8 cellular contexts compared by ENCODE assay signal in genomic region chr4:99563310-99564186, GRCh38. TPM values are rescaled to one million over a fixed set of nuclear protein-coding genes. Genes with fewer than 3 reads are reported as not detected.
DNase-seq lines count a peak whose midpoint lies in the region; ATAC-seq, FAIRE-seq and TF ChIP-seq lines count a peak whose summit lies in the region.

A gene with protein sequence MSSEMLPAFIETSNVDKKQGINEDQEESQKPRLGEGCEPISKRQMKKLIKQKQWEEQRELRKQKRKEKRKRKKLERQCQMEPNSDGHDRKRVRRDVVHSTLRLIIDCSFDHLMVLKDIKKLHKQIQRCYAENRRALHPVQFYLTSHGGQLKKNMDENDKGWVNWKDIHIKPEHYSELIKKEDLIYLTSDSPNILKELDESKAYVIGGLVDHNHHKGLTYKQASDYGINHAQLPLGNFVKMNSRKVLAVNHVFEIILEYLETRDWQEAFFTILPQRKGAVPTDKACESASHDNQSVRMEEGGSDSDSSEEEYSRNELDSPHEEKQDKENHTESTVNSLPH (minus strand): TSS chr4:99564039. CDS start chr4:99559338, 4,701 bp downstream.

- 2% methylated on average over 23 of the region's 48 CpGs for WGBS in HepG2 (ENCODE audit: low lambda C conversion rate)

- FAIRE-seq in HepG2 (lab: Jason Lieb, UNC) = peak; percentile 85

- H4K20me1 ChIP-seq in HepG2 (ENCODE audit: insufficient read depth, low read length) = no peaks in the 10 kb centered on the region

- no peaks in the 10 kb centered on the region for H3K9me3 ChIP-seq in HepG2 (ENCODE audit: low read length)

- POLR2A ChIA-PET in HepG2 (lab: Yijun Ruan, JAX) = interaction anchor here (0.6 to 2.2 kb wide), 15 partner anchors 10 to 1302 kb away, joined by 3 to 44 read pairs (median 4); partner anchors contain the start of genes ADH4, ADH5, DNAJB14 and H2AZ1

- TF ChIP-seq EP300 in HepG2 (IDR thresholded peaks at IDR 0.05; ENCODE audit: low read depth in 2 of 2, low read length in 2 of 2) (no peak; a peak in 1 of 4 replicates), HepG2 (CRISPR knock-in tag; IDR thresholded peaks at IDR 0.05; ENCODE audit: borderline replicate concordance) (no peak)

- ATAC-seq in GM19372 (IDR thresholded peaks at IDR 0.05; ENCODE audit: low read depth, unreplicated experiment) (peak; percentile 91), HG03558 (IDR thresholded peaks at IDR 0.05; ENCODE audit: extremely low read depth, unreplicated experiment) (peak; percentile 87), HepG2 (peak; percentile 96)

- BruUV-seq in HepG2 (replicated peaks; lab: Mats Ljungman, UMichigan) = no TSS peak

- TF ChIP-seq RAD21 in HepG2 (CRISPR knock-in tag; IDR thresholded peaks at IDR 0.05) = no peak

- peak within 1 kb of the TSS; percentile 66 for H3K4me2 ChIP-seq in HepG2 (ENCODE audit: low read depth, low read length)

- CTCF ChIA-PET in HepG2 (lab: Yijun Ruan, JAX; ENCODE audit: low intra/inter-chr PET ratio, low total read pairs) = interaction anchor here (1.5 kb wide), 1 partner anchor 245 kb away, joined by 5 read pairs; no protein-coding TSS in a partner anchor

- no peaks in the 10 kb centered on the region for H3K79me2 ChIP-seq in HepG2 (ENCODE audit: insufficient read depth, low read length)

- no peaks in the 10 kb centered on the region for H3K27me3 ChIP-seq in HepG2 (ENCODE audit: control insufficient read depth in 1 of 2, insufficient read depth in 2 of 2, low read length in 2 of 2)

- H3K4me3 ChIP-seq in HepG2 (replicated peaks in 1 of 3; ENCODE audit: insufficient read depth in 1 of 3, low read depth in 2 of 3, low read length in 3 of 3) = peak within 1 kb of the TSS; percentile 81 to 85 (median 84)

- DNase-seq in C1 segment of cervical spinal cord (lab: John Stamatoyannopoulos, UW) (peak; percentile 95 to 100 (median 99)), NCI-H748 treated with DMSO at 0.1 percent for 48 hours (lab: John Stamatoyannopoulos, UW) (peak; percentile 83), dermis microvascular lymphatic vessel endothelial cell (ENCODE audit: low read depth in 2 of 2) (peak; percentile 95 to 99), HepG2 (ENCODE audit: low spot score) (peak; percentile 96)
- peak; percentile 95 to 97 for DNase-seq in activated CD4-positive, alpha-beta T cell treated with anti-CD3 and anti-CD28 coated beads, Interleukin-2, amount 50 U/mL, for 48 hours
- DNase-seq in stimulated activated CD4-positive, alpha-beta T cell treated with anti-CD3 and anti-CD28 coated beads, Interleukin-4, amount 100 ng/mL, for 1 hour = peak; percentile 93

- TF ChIP-seq CTCF in HepG2 (CRISPR knock-in tag; IDR thresholded peaks at IDR 0.05) = no peak

- intact Hi-C loops in HepG2 (cut with micrococcal nuclease; ENCODE audit: unreplicated experiment) = loop anchor here (1.0 to 5.0 kb wide), 3 partner anchors 11 to 635 kb away; partner anchors contain the start of genes EIF4E and MTTP

- no peaks in the 10 kb centered on the region for H3K36me3 ChIP-seq in HepG2 (replicated peaks in 1 of 2; ENCODE audit: control insufficient read depth in 1 of 2, insufficient read depth in 2 of 2, low read length in 2 of 2)

- peak within 1 kb of the TSS; percentile 87 for H3K9ac ChIP-seq in HepG2 (ENCODE audit: insufficient read depth, low read depth, low read length)

- in situ Hi-C loops in HepG2 (cut with HindIII; ENCODE audit: extremely low pct_ligation_motif_present, low pct_unique_long_range_greater_than_20kb) = loop anchor here (5.0 to 10.0 kb wide), 3 partner anchors 244 to 384 kb away; partner anchors contain the start of gene DNAJB14

- peak within 1 kb of the TSS; percentile 92 for H3K27ac ChIP-seq in HepG2 (ENCODE audit: extremely low read length, insufficient read depth, low read length)

- H3K4me1 ChIP-seq in HepG2 (ENCODE audit: insufficient read depth, low read length) = peaks cover 7% of the 10 kb centered on the region; the same call in 1 of the 2 replicates

- TF ChIP-seq POLR2A in HepG2 (IDR thresholded peaks at IDR 0.05; ENCODE audit: insufficient read depth in 1 of 2, low read depth in 2 of 2, low read length in 2 of 2) = peak; percentile 77 to 87

- peak within 1 kb of the TSS; percentile 90 for H2AFZ ChIP-seq in HepG2 (ENCODE audit: low read length)

TF ChIP-seq in HepG2, 621 proteins besides CTCF, POLR2A, EP300 and RAD21 (continues in another document):
- peak; percentile 54; the same call in 1 of the 2 replicates for TF ChIP-seq ZNF850 (CRISPR knock-in tag; conservative IDR thresholded peaks at IDR 0.05)
- TF ChIP-seq POLR2AphosphoS5 (IDR thresholded peaks at IDR 0.05; ENCODE audit: low read depth, low read length) = peak; percentile 84
- peak; percentile 80 for TF ChIP-seq GABPA (IDR thresholded peaks at IDR 0.05; ENCODE audit: low read depth, low read length)
- TF ChIP-seq GABPA (CRISPR knock-in tag; IDR thresholded peaks at IDR 0.05; ENCODE audit: low read depth) = peak; percentile 95
- no peak for TF ChIP-seq ZNF883 (CRISPR knock-in tag; IDR thresholded peaks at IDR 0.05; ENCODE audit: not compliant biosample characterization)
- TF ChIP-seq TBX3 (IDR thresholded peaks at IDR 0.05; ENCODE audit: borderline replicate concordance) = no peak
- no peak; the same call in 1 of the 2 replicates for TF ChIP-seq BCL6 (CRISPR knock-in tag; IDR thresholded peaks at IDR 0.05)
- TF ChIP-seq CREM (IDR thresholded peaks at IDR 0.05) = peak; percentile 99
- TF ChIP-seq CREM (CRISPR knock-in tag; IDR thresholded peaks at IDR 0.05) = peak; percentile 68; the same call in 1 of the 2 replicates
- TF ChIP-seq ZNF790 (CRISPR knock-in tag; IDR thresholded peaks at IDR 0.05; ENCODE audit: borderline replicate concordance) = no peak; the same call in 1 of the 2 replicates
- TF ChIP-seq NONO (IDR thresholded peaks at IDR 0.05) = no peak
- TF ChIP-seq NONO (CRISPR knock-in tag; conservative IDR thresholded peaks at IDR 0.05) = peak; percentile 65; the same call in 1 of the 2 replicates
- TF ChIP-seq ELF4 (CRISPR knock-in tag; IDR thresholded peaks at IDR 0.05; ENCODE audit: borderline replicate concordance) = no peak; the same call in 1 of the 2 replicates
- TF ChIP-seq ZSCAN22 (CRISPR knock-in tag; IDR thresholded peaks at IDR 0.05) = no peak
- TF ChIP-seq, protein P1, sequence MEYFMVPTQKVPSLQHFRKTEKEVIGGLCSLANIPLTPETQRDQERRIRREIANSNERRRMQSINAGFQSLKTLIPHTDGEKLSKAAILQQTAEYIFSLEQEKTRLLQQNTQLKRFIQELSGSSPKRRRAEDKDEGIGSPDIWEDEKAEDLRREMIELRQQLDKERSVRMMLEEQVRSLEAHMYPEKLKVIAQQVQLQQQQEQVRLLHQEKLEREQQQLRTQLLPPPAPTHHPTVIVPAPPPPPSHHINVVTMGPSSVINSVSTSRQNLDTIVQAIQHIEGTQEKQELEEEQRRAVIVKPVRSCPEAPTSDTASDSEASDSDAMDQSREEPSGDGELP (IDR thresholded peaks at IDR 0.05; ENCODE audit: borderline replicate concordance, low read depth) = peak; percentile 80; the same call in 1 of the 2 replicates
- no peak for TF ChIP-seq EHMT2 (IDR thresholded peaks at IDR 0.05; ENCODE audit: borderline replicate concordance, low read depth, low read length)
- no peak for TF ChIP-seq ZNF546 (CRISPR knock-in tag; conservative IDR thresholded peaks at IDR 0.05)
- peak; percentile 84 for TF ChIP-seq MAX (IDR thresholded peaks at IDR 0.05)
- TF ChIP-seq SOX5 (CRISPR knock-in tag; IDR thresholded peaks at IDR 0.05; ENCODE audit: borderline replicate concordance) = peak; percentile 57
- TF ChIP-seq ATF4 (CRISPR knock-in tag; IDR thresholded peaks at IDR 0.05) = peak in 1 of 2 experiments; percentile 48; a peak in 1 of 4 replicates
- 0 out of 2 replicates have a peak, but pooled peaks have one; percentile 53 for TF ChIP-seq ZNF670 (CRISPR knock-in tag; IDR thresholded peaks at IDR 0.05; ENCODE audit: borderline replicate concordance)
- TF ChIP-seq PRMT3 (CRISPR knock-in tag; IDR thresholded peaks at IDR 0.05; ENCODE audit: borderline replicate concordance, low read depth) = no peak

RNA-seq across cellular contexts. Expression of the gene that starts here (rescaled TPM):
- total RNA-seq in dermis microvascular lymphatic vessel endothelial cell = 3.5 and 4.9 TPM in 2 replicates
- total RNA-seq in HepG2 (2016; rRNA removed; fragmentation: Illumina TruSeq; extraction: Trizol) = 12.6 and 18.8 TPM in 2 replicates
- total RNA-seq in HepG2 (2016; cell fraction: cytosol; rRNA removed; fragmentation: Illumina TruSeq; extraction: Trizol; ENCODE audit: low read depth) = 1.7 and 2.0 TPM in 2 replicates
- total RNA-seq in HepG2 (2016; cell fraction: insoluble cytoplasmic fraction; rRNA removed; fragmentation: Illumina TruSeq; extraction: Trizol) = 10.2 and 21.2 TPM in 2 replicates
- 3.0 and 5.1 TPM in 2 replicates for total RNA-seq in HepG2 (2016; cell fraction: membrane; rRNA removed; fragmentation: Illumina TruSeq; extraction: Trizol)
- total RNA-seq in HepG2 (2016; cell fraction: nucleus; rRNA removed; fragmentation: Illumina TruSeq; extraction: Trizol) = 7.6 and 13.0 TPM in 2 replicates
- 2.1 and 3.9 TPM in 2 replicates for polyA plus RNA-seq in HepG2 (2011; rRNA removed)
- polyA plus RNA-seq in HepG2 (2011; cell fraction: cytosol; rRNA removed) = 1.2 and 1.9 TPM in 2 replicates
- 1.6 TPM in 2 replicates for polyA plus RNA-seq in HepG2 (2011; cell fraction: nucleus; rRNA removed)
- polyA plus RNA-seq in HepG2 (2012) = 3.4 and 5.1 TPM in 2 replicates
- polyA plus RNA-seq in HepG2 (2016; cell fraction: cytosol; fragmentation: Illumina TruSeq; extraction: Trizol; ENCODE audit: low read depth) = 0.54 and 0.82 TPM in 2 replicates
- 15.7 and 17.7 TPM in 2 replicates for polyA plus RNA-seq in HepG2 (2016; cell fraction: insoluble cytoplasmic fraction; fragmentation: Illumina TruSeq; extraction: Trizol; ENCODE audit: low read depth)
- polyA plus RNA-seq in HepG2 (2016; cell fraction: membrane; fragmentation: Illumina TruSeq; extraction: Trizol; ENCODE audit: low read depth) = 1.3 and 1.4 TPM in 2 replicates
- polyA plus RNA-seq in HepG2 (2016; cell fraction: nucleus; fragmentation: Illumina TruSeq; extraction: Trizol; ENCODE audit: insufficient read depth, low read depth) = 9.4 TPM in 2 replicates
- 1.2 and 2.2 TPM in 2 replicates for polyA minus RNA-seq in HepG2 (2011; rRNA and poly(A)+ RNA removed; ENCODE audit: low replicate concordance)
- 2.3 and 2.5 TPM in 2 replicates for polyA minus RNA-seq in HepG2 (2011; cell fraction: cytosol; rRNA and poly(A)+ RNA removed)
- polyA minus RNA-seq in HepG2 (2011; cell fraction: nucleus; rRNA and poly(A)+ RNA removed) = 7.2 and 8.9 TPM in 2 replicates

Comparison
In these comparisons a context has a peak if more than half of its experiments do, and no peak if none do; other contexts are left out.
1. Peak in every context shown above with its lines: DNase-seq, ATAC-seq, H3K4me3 ChIP-seq and H3K27ac ChIP-seq.